8 cellular contexts compared by ENCODE assay signal in the genomic region with DNA sequence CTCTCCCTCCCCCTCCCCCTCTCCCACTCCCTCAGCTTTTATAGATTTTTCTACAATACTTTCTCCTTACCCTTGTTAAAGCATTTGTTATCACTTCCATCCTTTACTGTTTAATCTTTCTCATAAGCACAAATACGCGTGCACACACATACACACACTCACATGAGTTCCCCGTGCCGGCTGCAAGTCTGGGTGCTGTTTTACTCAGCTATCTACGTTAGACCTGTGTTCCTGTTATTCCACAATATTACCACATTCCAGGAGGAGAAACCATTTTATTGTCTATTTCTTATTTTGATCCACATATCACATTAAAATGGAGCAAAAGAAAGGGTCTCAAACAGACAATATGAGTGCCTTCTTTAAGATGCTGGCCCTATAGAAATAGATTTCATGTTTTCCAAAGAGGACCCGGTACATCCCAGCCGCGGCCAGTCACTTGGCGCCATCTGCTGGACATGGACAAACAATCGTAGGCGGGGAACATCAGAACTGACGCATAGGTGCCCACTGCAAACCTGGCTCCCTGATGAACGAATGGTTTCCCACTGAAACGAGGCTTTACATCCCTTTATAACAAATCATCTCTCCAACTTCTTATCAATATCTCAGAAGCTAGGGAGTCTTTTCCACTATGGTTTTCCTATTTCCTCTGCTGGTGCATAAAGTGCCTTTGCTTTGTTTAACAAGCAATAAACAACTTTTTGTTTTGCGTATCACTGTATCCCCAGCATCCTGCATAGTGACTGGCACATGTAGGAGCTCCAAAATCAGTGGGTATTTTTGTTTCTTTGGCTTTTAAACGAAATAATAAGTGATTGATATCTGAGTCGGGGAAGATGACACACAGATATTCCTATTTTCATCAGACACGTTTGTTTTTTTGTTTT. TPM values are rescaled to one million over a fixed set of nuclear protein-coding genes. Genes with fewer than 3 reads are reported as not detected.
DNase-seq lines count a peak whose midpoint lies in the region; ATAC-seq and TF ChIP-seq lines count a peak whose summit lies in the region.

No MANE protein-coding gene starts in this region.

- H3K4me3 ChIP-seq in HEK293 (ENCODE audit: low read depth, low read length) (no peak overlapping the region), epithelial cell of proximal tubule (ENCODE audit: low read depth, low read length) (no peak overlapping the region)

- peaks cover 3% of the 10 kb centered on the region for H3K9me3 Mint-ChIP-seq in CD4-positive, alpha-beta T cell
- H3K9me3 Mint-ChIP-seq in naive B cell: peaks cover 4 to 20% (median 15%) of the 10 kb centered on the region in 7 donors

- no peaks in the 10 kb centered on the region for H3K4me1 ChIP-seq in HEK293 (ENCODE audit: control insufficient read depth, insufficient read depth, low read length)

- peak; percentile 37 for ATAC-seq in CD4-positive, alpha-beta T cell (ENCODE audit: poor library complexity)
- ATAC-seq in naive B cell (ENCODE audit: low read depth in 2 of 2): peak; percentile 47 to 65

- H3K9me3 ChIP-seq in CD4-positive, alpha-beta T cell (ENCODE audit: control insufficient read depth, low read length): peaks cover 9% of the 10 kb centered on the region
- H3K9me3 ChIP-seq in HEK293 (ENCODE audit: control insufficient read depth, insufficient read depth, low read depth, low read length): no peaks in the 10 kb centered on the region

- H3K36me3 Mint-ChIP-seq in CD4-positive, alpha-beta T cell (ENCODE audit: low read depth): no peaks in the 10 kb centered on the region
- peaks cover 0 to 9% of the 10 kb centered on the region in 2 donors for H3K36me3 Mint-ChIP-seq in naive B cell

- TF ChIP-seq CTCF in CD4-positive, alpha-beta T cell (IDR thresholded peaks at IDR 0.05): peak; percentile 70
- TF ChIP-seq CTCF in HEK293 (tag by site-specific recombination; IDR thresholded peaks at IDR 0.05): peak; percentile 68; the same call in 1 of the 2 replicates
- TF ChIP-seq CTCF in epithelial cell of proximal tubule (conservative IDR thresholded peaks at IDR 0.05; ENCODE audit: low read depth, low read length): peak; percentile 94

- peaks cover 24% of the 10 kb centered on the region for H3K27me3 ChIP-seq in CD4-positive, alpha-beta T cell (ENCODE audit: control insufficient read depth, insufficient read depth, low read length)

- POLR2A ChIA-PET in CD4-positive, alpha-beta T cell (lab: Charles Lee): no interaction called here
- POLR2A ChIA-PET in HEK293 (lab: Yijun Ruan, JAX): interaction anchor here (0.6 kb wide), 1 partner anchor 15 kb away, joined by 4 read pairs; no protein-coding TSS in a partner anchor

- DNase-seq in CD4-positive, alpha-beta T cell: peak in 9 of 10 experiments; percentile 16 to 55 (median 25)
- DNase-seq in NCI-H748 treated with DMSO at 0.1 percent for 48 hours (lab: John Stamatoyannopoulos, UW) (peak; percentile 33), epithelial cell of proximal tubule (ENCODE audit: low read depth) (no peak), naive B cell (peak; percentile 13), COR-L47 (lab: John Stamatoyannopoulos, UW) (no peak)
- peak; percentile 70 for DNase-seq in activated CD8-positive, alpha-beta memory T cell treated with anti-CD3 and anti-CD28 coated beads for 24 hours
- peak; percentile 24 for DNase-seq in stimulated activated naive CD4-positive, alpha-beta T cell treated with Interleukin-2 at 50 U/mL for 16 hours (lab: John Stamatoyannopoulos, UW)

- H3K4me3 Mint-ChIP-seq in CD4-positive, alpha-beta T cell: no peak overlapping the region
- no peak overlapping the region for H3K4me3 Mint-ChIP-seq in naive B cell

- no peak overlapping the region for H3K27ac ChIP-seq in CD4-positive, alpha-beta T cell (ENCODE audit: low read depth, low read length)
- H3K27ac ChIP-seq in HEK293 (ENCODE audit: extremely low read depth, low read depth, low read length): no peak overlapping the region

- H3K27me3 Mint-ChIP-seq in CD4-positive, alpha-beta T cell: peaks cover 42% of the 10 kb centered on the region
- H3K27me3 Mint-ChIP-seq in naive B cell: peaks cover 14 to 41% (median 31%) of the 10 kb centered on the region in 3 donors

- CTCF ChIA-PET in CD4-positive, alpha-beta T cell (lab: Charles Lee): no interaction called here
- CTCF ChIA-PET in HEK293 (lab: Yijun Ruan, JAX): interaction anchor here (0.5 to 3.1 kb wide), 41 partner anchors 8 to 888 kb away, joined by 3 to 33 read pairs (median 4); a partner anchor contains a TSS

- intact Hi-C loops in CD4-positive, alpha-beta T cell (cut with DNase I, micrococcal nuclease): no loop called here

- H3K4me1 Mint-ChIP-seq in CD4-positive, alpha-beta T cell (ENCODE audit: low read depth): no peaks in the 10 kb centered on the region
- H3K4me1 Mint-ChIP-seq in naive B cell: no peaks in the 10 kb centered on the region

- no peaks in the 10 kb centered on the region for H3K36me3 ChIP-seq in HEK293 (ENCODE audit: control insufficient read depth in 2 of 2, insufficient read depth in 1 of 2, low read length in 2 of 2)

- H3K27ac Mint-ChIP-seq in CD4-positive, alpha-beta T cell: no peak overlapping the region
- H3K27ac Mint-ChIP-seq in naive B cell: no peak overlapping the region

TF ChIP-seq in HEK293, 187 proteins besides CTCF, POLR2A, EP300 and RAD21 (continues in another document):
- TF ChIP-seq, protein P1, sequence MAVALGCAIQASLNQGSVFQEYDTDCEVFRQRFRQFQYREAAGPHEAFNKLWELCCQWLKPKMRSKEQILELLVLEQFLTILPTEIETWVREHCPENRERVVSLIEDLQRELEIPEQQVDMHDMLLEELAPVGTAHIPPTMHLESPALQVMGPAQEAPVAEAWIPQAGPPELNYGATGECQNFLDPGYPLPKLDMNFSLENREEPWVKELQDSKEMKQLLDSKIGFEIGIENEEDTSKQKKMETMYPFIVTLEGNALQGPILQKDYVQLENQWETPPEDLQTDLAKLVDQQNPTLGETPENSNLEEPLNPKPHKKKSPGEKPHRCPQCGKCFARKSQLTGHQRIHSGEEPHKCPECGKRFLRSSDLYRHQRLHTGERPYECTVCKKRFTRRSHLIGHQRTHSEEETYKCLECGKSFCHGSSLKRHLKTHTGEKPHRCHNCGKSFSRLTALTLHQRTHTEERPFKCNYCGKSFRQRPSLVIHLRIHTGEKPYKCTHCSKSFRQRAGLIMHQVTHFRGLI (tag by site-specific recombination; IDR thresholded peaks at IDR 0.05): no peak
- TF ChIP-seq, protein P2, sequence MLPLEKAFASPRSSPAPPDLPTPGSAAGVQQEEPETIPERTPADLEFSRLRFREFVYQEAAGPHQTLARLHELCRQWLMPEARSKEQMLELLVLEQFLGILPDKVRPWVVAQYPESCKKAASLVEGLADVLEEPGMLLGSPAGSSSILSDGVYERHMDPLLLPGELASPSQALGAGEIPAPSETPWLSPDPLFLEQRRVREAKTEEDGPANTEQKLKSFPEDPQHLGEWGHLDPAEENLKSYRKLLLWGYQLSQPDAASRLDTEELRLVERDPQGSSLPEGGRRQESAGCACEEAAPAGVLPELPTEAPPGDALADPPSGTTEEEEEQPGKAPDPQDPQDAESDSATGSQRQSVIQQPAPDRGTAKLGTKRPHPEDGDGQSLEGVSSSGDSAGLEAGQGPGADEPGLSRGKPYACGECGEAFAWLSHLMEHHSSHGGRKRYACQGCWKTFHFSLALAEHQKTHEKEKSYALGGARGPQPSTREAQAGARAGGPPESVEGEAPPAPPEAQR (tag by site-specific recombination; IDR thresholded peaks at IDR 0.05): no peak
- TF ChIP-seq, protein P3, sequence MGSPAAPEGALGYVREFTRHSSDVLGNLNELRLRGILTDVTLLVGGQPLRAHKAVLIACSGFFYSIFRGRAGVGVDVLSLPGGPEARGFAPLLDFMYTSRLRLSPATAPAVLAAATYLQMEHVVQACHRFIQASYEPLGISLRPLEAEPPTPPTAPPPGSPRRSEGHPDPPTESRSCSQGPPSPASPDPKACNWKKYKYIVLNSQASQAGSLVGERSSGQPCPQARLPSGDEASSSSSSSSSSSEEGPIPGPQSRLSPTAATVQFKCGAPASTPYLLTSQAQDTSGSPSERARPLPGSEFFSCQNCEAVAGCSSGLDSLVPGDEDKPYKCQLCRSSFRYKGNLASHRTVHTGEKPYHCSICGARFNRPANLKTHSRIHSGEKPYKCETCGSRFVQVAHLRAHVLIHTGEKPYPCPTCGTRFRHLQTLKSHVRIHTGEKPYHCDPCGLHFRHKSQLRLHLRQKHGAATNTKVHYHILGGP (tag by site-specific recombination; IDR thresholded peaks at IDR 0.05): no peak
- TF ChIP-seq ZNF660 (tag by site-specific recombination; IDR thresholded peaks at IDR 0.05): peak; percentile 54; the same call in 1 of the 2 replicates
- peak; percentile 68 for TF ChIP-seq ZFHX2 (tag by site-specific recombination; conservative IDR thresholded peaks at IDR 0.05)
- TF ChIP-seq ZNF843 (tag by site-specific recombination; IDR thresholded peaks at IDR 0.05): no peak
- TF ChIP-seq, protein P4, sequence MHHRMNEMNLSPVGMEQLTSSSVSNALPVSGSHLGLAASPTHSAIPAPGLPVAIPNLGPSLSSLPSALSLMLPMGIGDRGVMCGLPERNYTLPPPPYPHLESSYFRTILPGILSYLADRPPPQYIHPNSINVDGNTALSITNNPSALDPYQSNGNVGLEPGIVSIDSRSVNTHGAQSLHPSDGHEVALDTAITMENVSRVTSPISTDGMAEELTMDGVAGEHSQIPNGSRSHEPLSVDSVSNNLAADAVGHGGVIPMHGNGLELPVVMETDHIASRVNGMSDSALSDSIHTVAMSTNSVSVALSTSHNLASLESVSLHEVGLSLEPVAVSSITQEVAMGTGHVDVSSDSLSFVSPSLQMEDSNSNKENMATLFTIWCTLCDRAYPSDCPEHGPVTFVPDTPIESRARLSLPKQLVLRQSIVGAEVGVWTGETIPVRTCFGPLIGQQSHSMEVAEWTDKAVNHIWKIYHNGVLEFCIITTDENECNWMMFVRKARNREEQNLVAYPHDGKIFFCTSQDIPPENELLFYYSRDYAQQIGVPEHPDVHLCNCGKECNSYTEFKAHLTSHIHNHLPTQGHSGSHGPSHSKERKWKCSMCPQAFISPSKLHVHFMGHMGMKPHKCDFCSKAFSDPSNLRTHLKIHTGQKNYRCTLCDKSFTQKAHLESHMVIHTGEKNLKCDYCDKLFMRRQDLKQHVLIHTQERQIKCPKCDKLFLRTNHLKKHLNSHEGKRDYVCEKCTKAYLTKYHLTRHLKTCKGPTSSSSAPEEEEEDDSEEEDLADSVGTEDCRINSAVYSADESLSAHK (tag by site-specific recombination; IDR thresholded peaks at IDR 0.05): no peak
- TF ChIP-seq ZBTB1 (tag by site-specific recombination; IDR thresholded peaks at IDR 0.05): no peak
- TF ChIP-seq ZNF335 (tag by site-specific recombination; conservative IDR thresholded peaks at IDR 0.05): peak; percentile 56
- TF ChIP-seq ZNF654 (tag by site-specific recombination; IDR thresholded peaks at IDR 0.05; ENCODE audit: low read depth): peak; percentile 97

RNA-seq across cellular contexts. Expression of a gene that starts 25.2 kb away (rescaled TPM):
- total RNA-seq in CD4-positive, alpha-beta T cell: 10 to 100 TPM; 86.8 to 99.6 TPM
- total RNA-seq in epithelial cell of proximal tubule: 40.8 and 64.4 TPM in 2 replicates
- polyA plus RNA-seq in naive B cell (ENCODE audit: low read depth in 6 of 6): 10 to 100 TPM in 2 of 6 donors, 1 to 10 TPM in 3, under 1 TPM in 1; 0.18 to 18.1 (median 8.2) TPM

Comparison
In these comparisons a context has a peak if more than half of its experiments do, and no peak if none do; other contexts are left out.
1. DNase-seq: peak in CD4-positive, alpha-beta T cell (9 of 10), NCI-H748 treated with DMSO at 0.1 percent for 48 hours (single experiment), activated CD8-positive, alpha-beta memory T cell treated with anti-CD3 and anti-CD28 coated beads for 24 hours (single experiment), naive B cell (single experiment) and stimulated activated naive CD4-positive, alpha-beta T cell treated with Interleukin-2 at 50 U/mL for 16 hours (single experiment); none in epithelial cell of proximal tubule (single experiment) and COR-L47 (single experiment).
2. Peak in every context shown above with its lines, with median percentiles within 50 percentile points of each other: CTCF ChIP-seq.